In the genomic region with DNA sequence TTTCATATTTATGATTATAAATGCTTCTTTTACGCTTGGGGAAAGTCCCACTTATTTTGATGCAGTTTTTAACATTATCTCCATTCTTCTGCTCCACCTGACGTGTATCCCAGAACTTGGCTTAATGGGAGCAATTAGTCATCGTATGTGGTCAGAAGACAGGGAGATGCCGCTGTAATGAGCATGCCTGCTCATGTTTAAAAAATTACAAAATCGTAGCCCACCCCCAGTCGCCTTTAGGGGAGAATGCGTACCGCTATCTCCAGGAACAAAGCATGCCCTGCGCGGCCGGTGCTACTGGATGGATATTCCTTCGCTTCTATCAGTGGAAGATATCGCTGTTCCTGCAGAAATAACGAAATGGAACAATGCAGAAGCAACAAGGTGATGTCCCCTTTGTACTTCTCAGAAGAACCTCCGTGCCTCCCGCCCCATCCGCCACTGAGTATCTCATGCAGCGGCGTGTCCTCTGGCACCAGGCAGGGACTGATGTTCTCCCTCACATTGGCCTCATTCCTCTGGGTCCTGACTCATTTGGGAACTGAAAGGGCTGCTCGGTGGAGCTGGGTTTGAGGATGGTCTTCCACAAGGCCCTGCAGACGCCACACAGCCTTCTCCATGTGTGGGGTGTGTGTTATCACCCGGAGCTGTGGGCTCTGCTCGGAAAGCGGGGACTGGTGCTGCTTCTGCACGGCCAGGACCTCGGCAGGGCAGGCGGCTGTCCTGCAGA, we compare ENCODE assay signal across 14 cellular contexts.
DNase-seq lines count a peak whose midpoint lies in the region; ATAC-seq and TF ChIP-seq lines count a peak whose summit lies in the region.
"Had no signal": no experiment of that assay in that cellular context is flagged by ENCODE, and none has a peak within 500 bp of the region (broad histone marks: within the 10 kb centered on the region; RNA-seq: fewer than 3 reads in every experiment).

No MANE protein-coding gene starts in this region.

- no peaks in the 10 kb centered on the region for H3K9me3 Mint-ChIP-seq in endodermal cell
- no peaks in the 10 kb centered on the region for H3K9me3 Mint-ChIP-seq in activated naive CD4-positive, alpha-beta T cell treated with anti-CD3 and anti-CD28 coated beads, Interleukin-2, amount 50 U/mL, for 72 hours

- no peaks in the 10 kb centered on the region for H3F3A ChIP-seq in PC-3 (ENCODE audit: low read length, unreplicated experiment)

- no TSS peak for BruUV-seq in PC-3 (replicated peaks; lab: Mats Ljungman, UMichigan)

- H3K36me3 ChIP-seq in PC-3 (ENCODE audit: low read depth, low read length) (no peaks in the 10 kb centered on the region), endodermal cell (ENCODE audit: control insufficient read depth, insufficient read depth, low read length) (no peaks in the 10 kb centered on the region)

- no peaks in the 10 kb centered on the region for H3K79me2 ChIP-seq in PC-3 (ENCODE audit: low read length)

- WGBS in endodermal cell (ENCODE audit: insufficient coverage in 1 of 2, insufficient read length in 1 of 2), 2 experiments = 92 to 93% methylated on average over 21 to 27 of the region's 27 CpGs

- H3K9ac ChIP-seq in PC-3 (ENCODE audit: low read length) (no peak overlapping the region), endodermal cell (ENCODE audit: extremely low read depth, low read length, poor library complexity, severe bottlenecking) (no peak overlapping the region)

- no peak overlapping the region for H3K27ac Mint-ChIP-seq in endodermal cell
- H3K27ac Mint-ChIP-seq in activated naive CD4-positive, alpha-beta T cell treated with anti-CD3 and anti-CD28 coated beads, Interleukin-2, amount 50 U/mL, for 72 hours = no peak overlapping the region

- DNase-seq in EL (peak; percentile 96), PC-3 (peak; percentile 80), endodermal cell (peak; percentile 34), omental fat pad (ENCODE audit: low spot score) (peak; percentile 17), caudate nucleus (lab: John Stamatoyannopoulos, UW) (no peak)
- DNase-seq in activated naive CD4-positive, alpha-beta T cell treated with anti-CD3 and anti-CD28 coated beads, Interleukin-2, amount 50 U/mL, for 72 hours (ENCODE audit: low spot score in 2 of 2) = no peak
- DNase-seq: activated gamma-delta T cell, cortex of kidney, DMS153, NCI-H510A treated with DMSO at 0.1 percent for 48 hours had no signal

- H3K27me3 ChIP-seq in PC-3 (ENCODE audit: low read length) (no peaks in the 10 kb centered on the region), endodermal cell (ENCODE audit: control insufficient read depth, insufficient read depth, low read length, poor library complexity, severe bottlenecking) (no peaks in the 10 kb centered on the region)

- TF ChIP-seq CTCF in PC-3 (conservative IDR thresholded peaks at IDR 0.05; ENCODE audit: low read depth, low read length) = no peak
- no peak for TF ChIP-seq CTCF in endodermal cell (conservative IDR thresholded peaks at IDR 0.05)
- TF ChIP-seq CTCF in omental fat pad (IDR thresholded peaks at IDR 0.05) = no peak

- CTCF ChIA-PET in PC-3 (lab: Charles Lee) = no interaction called here

- H3K9me2 ChIP-seq in PC-3 (replicated peaks; ENCODE audit: low read length) = no peaks in the 10 kb centered on the region

- intact Hi-C loops in PC-3 (cut with micrococcal nuclease) = no loop called here

- no peaks in the 10 kb centered on the region for H3K27me3 Mint-ChIP-seq in endodermal cell (ENCODE audit: insufficient read depth)

- H3K36me3 Mint-ChIP-seq in endodermal cell (ENCODE audit: low read depth) = no peaks in the 10 kb centered on the region
- no peaks in the 10 kb centered on the region for H3K36me3 Mint-ChIP-seq in activated naive CD4-positive, alpha-beta T cell treated with anti-CD3 and anti-CD28 coated beads, Interleukin-2, amount 50 U/mL, for 72 hours

- H3K4me1 Mint-ChIP-seq in endodermal cell = no peaks in the 10 kb centered on the region

- H4K20me1 ChIP-seq in PC-3 (ENCODE audit: low read length) = no peaks in the 10 kb centered on the region

- ATAC-seq in PC-3 (peak; percentile 83), omental fat pad (ENCODE audit: low FRiP score) (no peak), HG02981 (IDR thresholded peaks at IDR 0.05; ENCODE audit: unreplicated experiment) (no peak), HG02852 (IDR thresholded peaks at IDR 0.05; ENCODE audit: unreplicated experiment) (no peak)
- no peak for ATAC-seq in activated naive CD4-positive, alpha-beta T cell treated with anti-CD3 and anti-CD28 coated beads, Interleukin-2, amount 50 U/mL, for 72 hours
- ATAC-seq: Right ventricle myocardium inferior had no signal

- H3K27ac ChIP-seq in PC-3 (ENCODE audit: low read length) = no peak overlapping the region
- no peak overlapping the region for H3K27ac ChIP-seq in endodermal cell (ENCODE audit: low read depth, low read length)
- H3K27ac ChIP-seq in caudate nucleus (ENCODE audit: low read depth, low read length) = no peak overlapping the region

- peak overlapping the region; percentile 20 for H3K4me2 ChIP-seq in PC-3 (ENCODE audit: low read length)

- no peak overlapping the region for H2AFZ ChIP-seq in PC-3 (ENCODE audit: low read length)

- POLR2A ChIA-PET in PC-3 (lab: Charles Lee; ENCODE audit: unreplicated experiment) = no interaction called here

- no peak overlapping the region for H3K4me3 Mint-ChIP-seq in endodermal cell

- H3K4me1 ChIP-seq in PC-3 (ENCODE audit: insufficient read depth, low read length) (peaks cover 19% of the 10 kb centered on the region), endodermal cell (ENCODE audit: control insufficient read depth, insufficient read depth, low read length) (no peaks in the 10 kb centered on the region)

- H3K4me3 ChIP-seq in PC-3 (ENCODE audit: low read length) (no peak overlapping the region), endodermal cell (ENCODE audit: low read length) (no peak overlapping the region)
- H3K4me3 ChIP-seq: lung had no signal

- no peaks in the 10 kb centered on the region for H3K9me3 ChIP-seq in PC-3 (ENCODE audit: low read length)
- H3K9me3 ChIP-seq in endodermal cell (ENCODE audit: control insufficient read depth, low read length) = no peaks in the 10 kb centered on the region

Comparison
In these comparisons a context has a peak if more than half of its experiments do, and no peak if none do; other contexts are left out.
1. DNase-seq: peak in EL (single experiment), PC-3 (single experiment), endodermal cell (single experiment) and omental fat pad (single experiment); none in activated naive CD4-positive, alpha-beta T cell treated with anti-CD3 and anti-CD28 coated beads, Interleukin-2, amount 50 U/mL, for 72 hours (0 of 2) and caudate nucleus (0 of 61).